Comparison of ENCODE assay signal across 15 cellular contexts in the genomic region with DNA sequence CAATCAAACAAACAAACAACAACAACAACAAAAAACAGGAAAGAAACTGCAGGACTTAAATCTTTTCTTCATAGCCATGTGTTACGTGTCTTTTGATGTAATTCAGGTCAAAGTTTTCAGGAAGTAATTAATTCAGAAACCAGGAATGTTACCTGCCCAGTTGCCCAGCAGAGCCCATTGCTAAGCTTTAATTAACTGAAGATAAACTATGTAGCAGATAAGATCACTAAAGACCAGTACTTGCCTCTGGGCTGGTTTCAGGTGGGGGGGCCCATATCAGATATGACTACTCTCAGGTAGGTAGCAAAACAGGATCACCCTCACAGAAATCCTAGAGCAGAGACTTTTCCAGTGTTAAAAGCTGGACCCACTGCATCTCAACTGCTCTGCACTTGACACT.
DNase-seq lines count a peak whose midpoint lies in the region; TF ChIP-seq lines count a peak whose summit lies in the region.
"Had no signal": no experiment of that assay in that cellular context is flagged by ENCODE, and none has a peak within 500 bp of the region (broad histone marks: within the 10 kb centered on the region; RNA-seq: fewer than 3 reads in every experiment).

No MANE protein-coding gene starts in this region.

- no peaks in the 10 kb centered on the region for H4K20me1 ChIP-seq in PC-9 (ENCODE audit: insufficient read depth)

- no peak overlapping the region for H3K9ac ChIP-seq in trophoblast cell (ENCODE audit: low read length)

- no peak overlapping the region for H4K91ac ChIP-seq in trophoblast cell (ENCODE audit: low read depth, low read length)

- WGBS in trophoblast cell (ENCODE audit: extremely low coverage, insufficient coverage, insufficient read length) = no CpG with 5 or more reads among the region's 1 CpG

- no peaks in the 10 kb centered on the region for H3K27me3 ChIP-seq in PC-9 (ENCODE audit: insufficient read depth, low read depth)
- H3K27me3 ChIP-seq in trophoblast cell (ENCODE audit: insufficient read depth, low read length) = no peaks in the 10 kb centered on the region

- H2BK12ac ChIP-seq in trophoblast cell (ENCODE audit: low read length) = no peak overlapping the region

- no peak overlapping the region for H2BK5ac ChIP-seq in trophoblast cell (ENCODE audit: low read depth, low read length, poor library complexity)

- H3K23ac ChIP-seq in trophoblast cell (ENCODE audit: low read length) = no peak overlapping the region

- H2BK120ac ChIP-seq in trophoblast cell (ENCODE audit: insufficient read depth, low read length, poor library complexity) = no peak overlapping the region

- H3K4ac ChIP-seq in trophoblast cell (ENCODE audit: low read depth, low read length) = no peak overlapping the region

- DNase-seq in PC-9 (peak; percentile 47 to 83), kidney tubule cell (ENCODE audit: low spot score) (peak; percentile 9), trophoblast cell (peak; percentile 88 to 90), iPS-NIHi7 (ENCODE audit: extremely low spot score) (no peak), activated T-cell treated with anti-CD3 and anti-CD28 coated beads for 4 hours (no peak), dedifferentiated amniotic fluid mesenchymal stem cell (ENCODE audit: extremely low spot score) (no peak)
- DNase-seq: COR-L47, DMS153, DMS79 treated with DMSO at 0.1 percent for 48 hours, EL, GDM1, HCEC 1CT, HFFc6 had no signal

- peaks cover 2% of the 10 kb centered on the region; the same call in 1 of the 2 replicates for H3K9me2 ChIP-seq in PC-9 (ENCODE audit: insufficient read depth)

- peaks cover 14% of the 10 kb centered on the region for H3K4me1 ChIP-seq in PC-9 (replicated peaks; ENCODE audit: insufficient read depth)
- H3K4me1 ChIP-seq in trophoblast cell (ENCODE audit: control insufficient read depth in 1 of 2, insufficient read depth in 2 of 2, low read length in 2 of 2) = peaks cover 2 to 10% of the 10 kb centered on the region in 2 experiments
- H3K4me1 ChIP-seq: A549 had no signal

- 0 out of 2 replicates have a peak overlapping the region, but pooled peaks have one; percentile 45 for H3K27ac ChIP-seq in PC-9
- H3K27ac ChIP-seq in trophoblast cell (ENCODE audit: low read depth, low read length) = no peak overlapping the region
- H3K27ac ChIP-seq: A549, HL-60 had no signal

- no peak overlapping the region for H2AFZ ChIP-seq in PC-9
- no peak overlapping the region for H2AFZ ChIP-seq in trophoblast cell (ENCODE audit: insufficient read depth, low read length, poor library complexity)

- POLR2A ChIA-PET in PC-9 (lab: Charles Lee; ENCODE audit: unreplicated experiment) = no interaction called here

- H3F3A ChIP-seq in PC-9 (ENCODE audit: insufficient read depth, low read depth) = no peaks in the 10 kb centered on the region

- H3K79me2 ChIP-seq in PC-9 (ENCODE audit: low read depth) = no peaks in the 10 kb centered on the region
- no peaks in the 10 kb centered on the region for H3K79me2 ChIP-seq in trophoblast cell (ENCODE audit: control insufficient read depth, insufficient read depth, low read length, poor library complexity)

- H3K36me3 ChIP-seq in PC-9 (ENCODE audit: low read depth) = no peaks in the 10 kb centered on the region
- H3K36me3 ChIP-seq in trophoblast cell (ENCODE audit: control insufficient read depth in 1 of 2, insufficient read depth in 2 of 2, low read length in 2 of 2) = no peaks in the 10 kb centered on the region

- TF ChIP-seq CTCF in PC-9 (conservative IDR thresholded peaks at IDR 0.05) = no peak

- peaks cover 5% of the 10 kb centered on the region; the same call in 1 of the 2 replicates for H3K9me3 ChIP-seq in PC-9 (ENCODE audit: insufficient read depth, low read depth)
- H3K9me3 ChIP-seq in trophoblast cell (ENCODE audit: insufficient read depth, low read depth, low read length) = no peaks in the 10 kb centered on the region
- H3K9me3 ChIP-seq: A549 had no signal

- H2AK5ac ChIP-seq in trophoblast cell (ENCODE audit: low read length) = no peak overlapping the region

- no peak overlapping the region for H4K12ac ChIP-seq in trophoblast cell (ENCODE audit: low read depth, low read length)

- BruUV-seq in PC-9 (replicated peaks; lab: Mats Ljungman, UMichigan) = no TSS peak

- peaks cover 7% of the 10 kb centered on the region for H3K79me1 ChIP-seq in trophoblast cell (ENCODE audit: low read length)

- CTCF ChIA-PET in PC-9 (lab: Charles Lee) = no interaction called here

- H3K4me3 ChIP-seq in PC-9 = no peak overlapping the region
- no peak overlapping the region for H3K4me3 ChIP-seq in trophoblast cell (ENCODE audit: low read depth, low read length)
- H3K4me3 ChIP-seq: A549 had no signal

- peak overlapping the region; percentile 34; the same call in 1 of the 2 replicates for H3K4me2 ChIP-seq in PC-9
- no peak overlapping the region for H3K4me2 ChIP-seq in trophoblast cell (ENCODE audit: low read length)
- H3K4me2 ChIP-seq: A549 had no signal

- no peak overlapping the region for H3K14ac ChIP-seq in trophoblast cell (ENCODE audit: low read length)

- intact Hi-C loops in PC-9 (cut with micrococcal nuclease; ENCODE audit: unreplicated experiment) = no loop called here

- H3K18ac ChIP-seq in trophoblast cell (ENCODE audit: low read length) = no peak overlapping the region

- H4K8ac ChIP-seq in trophoblast cell (ENCODE audit: low read depth, low read length) = no peak overlapping the region

Comparison
In these comparisons a context has a peak if more than half of its experiments do, and no peak if none do; other contexts are left out.
1. DNase-seq: peak in PC-9 (2 of 2), kidney tubule cell (single experiment) and trophoblast cell (2 of 2); none in iPS-NIHi7 (single experiment), activated T-cell treated with anti-CD3 and anti-CD28 coated beads for 4 hours (single experiment) and dedifferentiated amniotic fluid mesenchymal stem cell (single experiment).